Comparison of ENCODE assay signal across 8 cellular contexts in the genomic region with DNA sequence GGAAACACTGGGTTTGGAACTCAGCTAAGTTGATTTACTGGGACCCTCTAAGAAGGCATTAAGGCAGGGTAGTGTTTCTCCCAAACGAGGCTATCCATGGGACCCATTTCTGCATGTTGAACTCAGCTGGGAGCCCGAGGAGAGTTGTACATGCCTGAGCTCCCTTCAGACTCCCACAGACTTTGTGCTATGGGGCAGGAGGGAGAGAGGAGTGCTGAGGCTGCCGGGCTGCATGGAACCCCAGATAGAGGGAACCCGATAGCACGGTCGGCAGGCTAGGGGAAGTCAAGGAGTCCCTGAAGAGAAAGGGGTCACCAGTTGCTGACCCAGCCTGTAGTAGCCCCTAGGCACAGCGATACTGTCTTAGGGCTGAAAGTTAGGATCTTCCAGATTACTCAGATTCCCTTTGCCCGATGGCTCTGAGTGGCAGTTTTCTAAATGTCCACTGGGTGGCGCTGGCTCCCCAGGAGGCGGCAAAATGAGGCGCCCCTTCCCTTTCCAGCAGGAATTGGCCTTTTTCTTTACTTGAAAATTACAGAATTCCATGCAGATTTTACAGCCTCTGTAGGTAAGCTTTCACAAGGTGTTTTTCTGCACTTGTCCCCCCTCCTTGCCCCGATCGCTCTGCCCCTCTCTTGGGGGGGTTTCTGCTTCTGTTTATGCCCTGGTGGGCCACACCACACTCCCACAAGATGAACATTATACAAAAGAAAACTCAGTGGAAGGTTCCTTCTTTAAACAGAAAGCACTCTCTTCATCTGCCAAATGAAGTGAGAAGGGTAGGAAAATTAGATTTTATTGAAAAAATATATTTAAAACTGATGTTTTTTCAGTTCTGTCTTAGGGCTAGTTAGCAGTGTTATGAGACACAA. TPM values are rescaled to one million over a fixed set of nuclear protein-coding genes. Genes with fewer than 3 reads are reported as not detected.
DNase-seq lines count a peak whose midpoint lies in the region; ATAC-seq and TF ChIP-seq lines count a peak whose summit lies in the region.

No MANE protein-coding gene starts in this region.

- peaks cover 5 to 12% of the 10 kb centered on the region in 2 donors for H3K36me3 Mint-ChIP-seq in activated T-cell treated with anti-CD3 and anti-CD28 coated beads, Interleukin-2, amount 50 U/mL, for 72 hours (ENCODE audit: insufficient read depth in 2 of 2)
- H3K36me3 Mint-ChIP-seq in nephron (ENCODE audit: low read depth): peaks cover 13% of the 10 kb centered on the region

- peak; percentile 57 to 81 for DNase-seq in HAP-1 (ENCODE audit: low spot score in 2 of 2)
- peak; percentile 67 to 78 for DNase-seq in activated T-cell treated with anti-CD3 and anti-CD28 coated beads, Interleukin-2, amount 50 U/mL, for 72 hours
- peak; percentile 45 for DNase-seq in fibroblast of gingiva (ENCODE audit: low read depth)
- DNase-seq in suprapubic skin (ENCODE audit: low spot score in 2 of 2): no peak

- WGBS in suprapubic skin: 36% methylated on average over 13 of the region's 13 CpGs

- peaks cover 24 to 38% (median 32%) of the 10 kb centered on the region in 10 experiments for H3K4me1 ChIP-seq in BLaER1 treated with 17β-estradiol and CSF1 and Interleukin-3, amounts not matched to agents 10 nM and 100 nM
- H3K4me1 ChIP-seq in HAP-1 (peaks cover 16% of the 10 kb centered on the region), OCI-LY3 (ENCODE audit: low read length) (no peaks in the 10 kb centered on the region; the same call in 1 of the 2 replicates), suprapubic skin (peaks cover 37% of the 10 kb centered on the region)

- no peaks in the 10 kb centered on the region for H3K9me3 ChIP-seq in BLaER1 treated with 17β-estradiol and CSF1 and Interleukin-3, amounts not matched to agents 10 nM and 100 nM (replicated peaks in 1 of 11)
- H3K9me3 ChIP-seq in HAP-1: no peaks in the 10 kb centered on the region
- H3K9me3 ChIP-seq in OCI-LY3 (ENCODE audit: insufficient read depth, low read length): no peaks in the 10 kb centered on the region
- no peaks in the 10 kb centered on the region for H3K9me3 ChIP-seq in suprapubic skin

- H3K79me2 ChIP-seq in OCI-LY3 (ENCODE audit: low read length): 0 out of 2 replicates have a peak, but pooled peaks cover 3% of the 10 kb centered on the region

- H3K9ac ChIP-seq in BLaER1 treated with 17β-estradiol and CSF1 and Interleukin-3, amounts not matched to agents 10 nM and 100 nM: peak overlapping the region in 9 of 11 experiments; percentile 4 to 46 (median 23); a peak in 12 of 22 replicates
- H3K9ac ChIP-seq in OCI-LY3 (ENCODE audit: low read length): no peak overlapping the region

- TF ChIP-seq EP300 in suprapubic skin (IDR thresholded peaks at IDR 0.05): no peak

- H2AFZ ChIP-seq in OCI-LY3 (ENCODE audit: low read depth, low read length): no peak overlapping the region

- H3K4me2 ChIP-seq in BLaER1 treated with 17β-estradiol and CSF1 and Interleukin-3, amounts not matched to agents 10 nM and 100 nM: peak overlapping the region; percentile 35 to 58 (median 55); a peak in 21 of 22 replicates
- no peak overlapping the region for H3K4me2 ChIP-seq in OCI-LY3 (ENCODE audit: low read length)

- peaks cover 39% of the 10 kb centered on the region for H3K4me1 Mint-ChIP-seq in activated T-cell treated with anti-CD3 and anti-CD28 coated beads, Interleukin-2, amount 50 U/mL, for 72 hours (ENCODE audit: low read depth)
- H3K4me1 Mint-ChIP-seq in nephron: no peaks in the 10 kb centered on the region

- peaks cover 23 to 61% (median 48%) of the 10 kb centered on the region in 11 experiments for H3K36me3 ChIP-seq in BLaER1 treated with 17β-estradiol and CSF1 and Interleukin-3, amounts not matched to agents 10 nM and 100 nM
- H3K36me3 ChIP-seq in HAP-1 (replicated peaks): peaks cover 17% of the 10 kb centered on the region
- peaks cover 15% of the 10 kb centered on the region for H3K36me3 ChIP-seq in OCI-LY3 (replicated peaks; ENCODE audit: low read depth, low read length)
- H3K36me3 ChIP-seq in suprapubic skin: peaks cover 7% of the 10 kb centered on the region

- H3K27me3 Mint-ChIP-seq in activated T-cell treated with anti-CD3 and anti-CD28 coated beads, Interleukin-2, amount 50 U/mL, for 72 hours (ENCODE audit: low read depth): no peaks in the 10 kb centered on the region
- H3K27me3 Mint-ChIP-seq in nephron (ENCODE audit: low read depth): no peaks in the 10 kb centered on the region

- TF ChIP-seq POLR2A in suprapubic skin (IDR thresholded peaks at IDR 0.05): no peak

- peak overlapping the region; percentile 54 to 89 for H3K4me3 Mint-ChIP-seq in activated T-cell treated with anti-CD3 and anti-CD28 coated beads, Interleukin-2, amount 50 U/mL, for 72 hours
- H3K4me3 Mint-ChIP-seq in nephron: no peak overlapping the region

- H4K20me1 ChIP-seq in BLaER1 treated with 17β-estradiol and CSF1 and Interleukin-3, amounts not matched to agents 10 nM and 100 nM: peaks cover 0 to 71% (median 34%) of the 10 kb centered on the region in 11 experiments; a peak in 19 of 22 replicates
- H4K20me1 ChIP-seq in OCI-LY3 (ENCODE audit: insufficient read depth, low read length): peaks cover 8% of the 10 kb centered on the region; the same call in 1 of the 2 replicates

- TF ChIP-seq CTCF in OCI-LY3 (IDR thresholded peaks at IDR 0.05; ENCODE audit: low read depth, low read length) (peak; percentile 90), nephron (IDR thresholded peaks at IDR 0.05; ENCODE audit: unreplicated experiment in 3 of 3) (peak; percentile 91 to 96 (median 95)), suprapubic skin (IDR thresholded peaks at IDR 0.05) (peak; percentile 58 to 93)

- in situ Hi-C loops in HAP-1 (cut with MboI; ENCODE audit: low sequenced_read_pairs): loop anchor here (5.0 kb wide), 1 partner anchor 188 kb away; no protein-coding TSS in a partner anchor

- H3K27ac Mint-ChIP-seq in activated T-cell treated with anti-CD3 and anti-CD28 coated beads, Interleukin-2, amount 50 U/mL, for 72 hours: peak overlapping the region; percentile 93
- H3K27ac Mint-ChIP-seq in nephron: peak overlapping the region; percentile 32 to 52 (median 45)

- no peaks in the 10 kb centered on the region for H3K27me3 ChIP-seq in BLaER1 treated with 17β-estradiol and CSF1 and Interleukin-3, amounts not matched to agents 10 nM and 100 nM
- H3K27me3 ChIP-seq in HAP-1 (ENCODE audit: low read depth): no peaks in the 10 kb centered on the region
- H3K27me3 ChIP-seq in OCI-LY3 (ENCODE audit: low read depth, low read length): no peaks in the 10 kb centered on the region
- no peaks in the 10 kb centered on the region for H3K27me3 ChIP-seq in suprapubic skin

- peak overlapping the region in 3 of 11 experiments; percentile 6 to 37 (median 11); a peak in 3 of 22 replicates for H3K27ac ChIP-seq in BLaER1 treated with 17β-estradiol and CSF1 and Interleukin-3, amounts not matched to agents 10 nM and 100 nM
- H3K27ac ChIP-seq in OCI-LY3 (ENCODE audit: low read length): no peak overlapping the region
- peak overlapping the region; percentile 50 for H3K27ac ChIP-seq in suprapubic skin

- H3K4me3 ChIP-seq in BLaER1 treated with 17β-estradiol and CSF1 and Interleukin-3, amounts not matched to agents 10 nM and 100 nM: no peak overlapping the region
- H3K4me3 ChIP-seq in HAP-1 (no peak overlapping the region), OCI-LY3 (ENCODE audit: low read length) (no peak overlapping the region), suprapubic skin (no peak overlapping the region)

- no peaks in the 10 kb centered on the region for H3K9me3 Mint-ChIP-seq in activated T-cell treated with anti-CD3 and anti-CD28 coated beads, Interleukin-2, amount 50 U/mL, for 72 hours
- no peaks in the 10 kb centered on the region for H3K9me3 Mint-ChIP-seq in nephron

- peak; percentile 12 to 22 for ATAC-seq in activated T-cell treated with anti-CD3 and anti-CD28 coated beads, Interleukin-2, amount 50 U/mL, for 72 hours (replicated peaks in 1 of 2)
- no peak for ATAC-seq in HG02610 (IDR thresholded peaks at IDR 0.05; ENCODE audit: unreplicated experiment)

RNA-seq across cellular contexts. Expression of a gene that starts 17.8 kb away (rescaled TPM):
- 10 to 100 TPM; 56.1 to 56.6 TPM for total RNA-seq in activated T-cell treated with anti-CD3 and anti-CD28 coated beads, Interleukin-2, amount 50 U/mL, for 72 hours
- total RNA-seq in suprapubic skin: 10 to 100 TPM; 35.0 to 49.6 (median 45.2) TPM

RNA-seq across cellular contexts. Expression of a gene that starts 44.7 kb away (rescaled TPM):
- 10 to 100 TPM; 41.6 to 41.7 TPM for total RNA-seq in activated T-cell treated with anti-CD3 and anti-CD28 coated beads, Interleukin-2, amount 50 U/mL, for 72 hours
- total RNA-seq in suprapubic skin: 10 to 100 TPM; 15.8 to 22.9 (median 20.0) TPM

Comparison
In these comparisons a context has a peak if more than half of its experiments do, and no peak if none do; other contexts are left out.
1. DNase-seq: peak in HAP-1 (2 of 2), activated T-cell treated with anti-CD3 and anti-CD28 coated beads, Interleukin-2, amount 50 U/mL, for 72 hours (2 of 2) and fibroblast of gingiva (single experiment); none in suprapubic skin (0 of 2).
2. H3K4me3 Mint-ChIP-seq: peak in activated T-cell treated with anti-CD3 and anti-CD28 coated beads, Interleukin-2, amount 50 U/mL, for 72 hours (2 of 2); none in nephron (0 of 3).
3. Peak in every context shown above with its lines, with median percentiles within 50 percentile points of each other: CTCF ChIP-seq.